In the genomic region with DNA sequence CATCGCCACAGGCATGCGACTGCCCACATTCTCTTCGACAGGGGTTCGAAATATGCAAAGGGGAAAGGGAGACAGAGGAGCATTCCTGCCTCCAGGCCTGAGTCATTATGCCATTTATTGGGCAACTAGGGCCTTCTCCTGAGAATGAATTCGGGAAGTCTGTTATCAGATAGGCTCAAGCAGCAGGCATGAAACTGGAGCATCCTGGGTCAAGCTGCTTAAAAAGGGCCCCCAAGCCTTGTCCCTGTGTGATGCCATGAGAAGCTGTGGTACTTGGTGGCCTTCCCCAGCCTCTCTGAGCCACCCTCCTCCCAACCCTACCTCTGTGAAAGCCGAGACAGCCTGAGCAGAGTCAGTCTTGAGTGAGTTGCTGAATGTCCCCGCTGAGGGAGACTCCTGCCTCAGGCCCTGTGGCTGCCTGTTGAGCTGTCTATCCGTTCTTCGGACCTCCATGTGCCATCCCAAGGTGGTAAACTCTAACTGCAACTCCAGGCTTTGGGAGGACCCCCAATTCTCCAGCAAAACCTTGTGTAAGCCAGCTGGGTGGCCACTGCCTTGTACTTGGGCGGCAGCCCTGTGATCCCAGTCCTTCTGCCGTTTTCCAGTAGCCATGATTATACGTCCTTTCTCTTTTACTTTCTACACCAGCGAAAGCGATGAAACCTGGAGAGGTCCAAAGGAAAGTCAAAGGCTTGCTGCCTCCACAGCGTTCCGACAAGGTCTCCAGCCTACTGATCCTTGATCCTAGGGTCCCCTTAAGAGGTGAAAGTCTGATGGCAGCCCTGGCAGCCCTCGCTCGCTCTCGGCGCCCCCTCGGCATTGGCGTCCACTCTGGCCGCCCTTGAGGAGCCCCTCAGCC, we compare ENCODE assay signal across 11 cellular contexts. TPM values are rescaled to one million over a fixed set of nuclear protein-coding genes. Genes with fewer than 3 reads are reported as not detected.
A peak's percentile ranks its signal among the peaks of the same experiment; 100 is the strongest.
DNase-seq lines count a peak whose midpoint lies in the region; ATAC-seq and TF ChIP-seq lines count a peak whose summit lies in the region.
"Had no signal": no experiment of that assay in that cellular context is flagged by ENCODE, and none has a peak within 500 bp of the region (broad histone marks: within the 10 kb centered on the region; RNA-seq: fewer than 3 reads in every experiment).

No MANE protein-coding gene starts in this region.

- ATAC-seq in GM21786 (IDR thresholded peaks at IDR 0.05; ENCODE audit: unreplicated experiment) = no peak

- no peak overlapping the region for H2BK15ac ChIP-seq in mesenchymal stem cell (ENCODE audit: low read depth, poor library complexity, severe bottlenecking)

- H2AFZ ChIP-seq in mesenchymal stem cell (ENCODE audit: low read depth, low read length) = no peak overlapping the region

- H4K91ac ChIP-seq in mesenchymal stem cell (ENCODE audit: low read length) = no peak overlapping the region

- no peak overlapping the region for H3K23ac ChIP-seq in mesenchymal stem cell (ENCODE audit: low read length in 2 of 2)

- H3K4ac ChIP-seq in mesenchymal stem cell (ENCODE audit: low read depth in 1 of 2, low read length in 2 of 2) = no peak overlapping the region

- no peak overlapping the region for H2BK120ac ChIP-seq in mesenchymal stem cell (ENCODE audit: low read depth, low read length)

- H2BK12ac ChIP-seq in mesenchymal stem cell (ENCODE audit: low read length in 2 of 2) = no peak overlapping the region

- 90% methylated on average over 17 of the region's 23 CpGs for whole genome bisulfite sequencing in mesenchymal stem cell

- H2BK5ac ChIP-seq in mesenchymal stem cell (ENCODE audit: low read depth, low read length, poor library complexity, severe bottlenecking) = no peak overlapping the region

- TF ChIP-seq CTCF in GM12875 (IDR thresholded peaks at IDR 0.05; ENCODE audit: borderline replicate concordance, insufficient read depth, low read depth, low read length) (no peak), ascending aorta (IDR thresholded peaks at IDR 0.05) (no peak)

- intact Hi-C loops in ascending aorta (cut with DNase I) = no loop called here

- peak overlapping the region in 1 of 2 experiments; percentile 0 for H3K18ac ChIP-seq in mesenchymal stem cell (ENCODE audit: low read depth in 1 of 2, low read length in 2 of 2)

- peak; percentile 7 for DNase-seq in 8988T
- DNase-seq in ascending aorta (ENCODE audit: low spot score in 2 of 2) = peak in 1 of 2 donors; percentile 60
- peak; percentile 33 for DNase-seq in mesenchymal stem cell
- no peak for DNase-seq in RPMI8226
- DNase-seq in stimulated activated naive CD4-positive, alpha-beta T cell (lab: John Stamatoyannopoulos, UW) = no peak
- no peak for DNase-seq in NCI-H2196 (lab: John Stamatoyannopoulos, UW; ENCODE audit: unreplicated experiment)
- DNase-seq: anterior cingulate cortex, KG1 had no signal

- no peak overlapping the region for H4K8ac ChIP-seq in mesenchymal stem cell (ENCODE audit: low read length)

- no peak overlapping the region for H2AK5ac ChIP-seq in mesenchymal stem cell (ENCODE audit: low read length, severe bottlenecking)

- peak overlapping the region; percentile 63 to 66 for H3K27ac ChIP-seq in ascending aorta
- H3K27ac ChIP-seq in mesenchymal stem cell (ENCODE audit: low read length, poor library complexity, severe bottlenecking) = no peak overlapping the region

- H3K9ac ChIP-seq in mesenchymal stem cell (ENCODE audit: low read length) = peak overlapping the region; percentile 87

- H3K9me3 ChIP-seq in ascending aorta (no peaks in the 10 kb centered on the region), mesenchymal stem cell (ENCODE audit: control insufficient read depth, low read length) (no peaks in the 10 kb centered on the region)
- H3K9me3 ChIP-seq: left lung had no signal

- peaks cover 9% of the 10 kb centered on the region for H3K79me1 ChIP-seq in mesenchymal stem cell (replicated peaks; ENCODE audit: low read length, poor library complexity, severe bottlenecking)

- H3K4me1 ChIP-seq in ascending aorta (peaks cover 5 to 9% of the 10 kb centered on the region in 2 donors), mesenchymal stem cell (ENCODE audit: control insufficient read depth, insufficient read depth, low read depth, low read length) (peaks cover 7% of the 10 kb centered on the region)

- H3K27me3 ChIP-seq in ascending aorta (no peaks in the 10 kb centered on the region), mesenchymal stem cell (ENCODE audit: control insufficient read depth in 1 of 2, insufficient read depth in 1 of 2, low read length in 2 of 2) (peaks cover 0 to 9% of the 10 kb centered on the region in 2 experiments)
- H3K27me3 ChIP-seq: left lung had no signal

- no peaks in the 10 kb centered on the region for H3K36me3 ChIP-seq in ascending aorta
- peaks cover 0 to 19% of the 10 kb centered on the region in 2 experiments for H3K36me3 ChIP-seq in mesenchymal stem cell (ENCODE audit: control insufficient read depth in 1 of 2, insufficient read depth in 2 of 2, low read depth in 1 of 2, low read length in 2 of 2)
- H3K36me3 ChIP-seq: left lung had no signal

- no peak overlapping the region for H3K4me2 ChIP-seq in mesenchymal stem cell (ENCODE audit: low read length, poor library complexity, severe bottlenecking)

- no peak overlapping the region for H3K14ac ChIP-seq in mesenchymal stem cell (ENCODE audit: low read length in 2 of 2)

- H3K4me3 ChIP-seq in GM12875 (ENCODE audit: low read depth, low read length) (peak overlapping the region; percentile 50), ascending aorta (peak overlapping the region; percentile 66 to 73), mesenchymal stem cell (ENCODE audit: insufficient read depth in 1 of 2, low read depth in 1 of 2, low read length in 2 of 2) (peak overlapping the region in 1 of 2 experiments; percentile 84)

RNA-seq across cellular contexts. Expression of gene NBDY, which starts 37.7 kb away (rescaled TPM):
- 15.4 TPM for total RNA-seq in ascending aorta
- 125 TPM for polyA plus RNA-seq in mesenchymal stem cell (2013, experiment 1 of 2)
- polyA plus RNA-seq in mesenchymal stem cell (2013, experiment 2 of 2) = 135 TPM

Comparison
In these comparisons a context has a peak if more than half of its experiments do, and no peak if none do; other contexts are left out.
1. DNase-seq: peak in 8988T (single experiment) and mesenchymal stem cell (single experiment); none in RPMI8226 (single experiment), stimulated activated naive CD4-positive, alpha-beta T cell (0 of 6) and NCI-H2196 (single experiment).